In the genomic region with DNA sequence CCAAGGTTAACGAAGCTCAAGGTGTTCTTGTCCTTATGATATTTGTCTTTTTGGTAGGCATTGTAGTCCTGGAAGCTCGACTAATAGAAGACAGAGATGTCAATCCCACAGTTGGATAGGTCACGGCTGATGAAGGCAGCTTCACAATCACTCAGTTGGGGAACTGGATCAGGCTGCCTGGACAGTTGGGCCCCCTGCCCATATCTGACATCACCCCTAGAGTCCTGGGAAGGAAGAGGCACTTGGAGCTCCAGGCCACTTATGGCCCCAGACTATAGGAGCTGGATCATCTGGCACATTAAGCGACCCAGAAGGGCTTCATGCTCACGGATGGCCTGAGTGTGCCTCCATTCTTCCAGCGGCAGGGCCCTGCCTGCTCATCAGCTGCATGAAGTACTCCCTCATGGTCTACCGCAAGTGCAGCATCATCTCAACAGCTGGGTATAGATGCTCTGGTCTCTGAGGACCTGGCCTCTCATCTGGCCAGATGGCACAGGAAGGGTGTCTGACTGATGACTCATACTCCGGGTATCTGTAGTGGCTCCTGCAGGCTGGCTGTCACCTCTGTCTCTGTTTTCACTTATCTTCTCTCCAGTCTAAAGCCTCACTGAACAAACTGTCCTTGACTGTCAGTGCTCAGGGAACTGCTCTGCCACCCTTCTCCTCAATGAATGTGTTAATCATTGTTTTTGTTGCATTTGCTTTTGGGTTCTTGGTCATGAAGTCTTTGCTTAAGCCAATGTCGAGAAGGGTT, we compare ENCODE assay signal across 1 cellular context.
TF ChIP-seq lines count a peak whose summit lies in the region.

No MANE protein-coding gene starts in this region.

TF ChIP-seq in SK-N-SH, 30 proteins besides CTCF, POLR2A, EP300 and RAD21:
- TF ChIP-seq FOXM1 (IDR thresholded peaks at IDR 0.05; ENCODE audit: low read depth) (no peak), GATA2 (CRISPR knock-in tag; IDR thresholded peaks at IDR 0.05) (0 out of 2 replicates have a peak, but pooled peaks have one; percentile 28), MEF2A (IDR thresholded peaks at IDR 0.05; ENCODE audit: borderline replicate concordance, low read depth) (no peak)
